1 cellular context compared by ENCODE assay signal in genomic region chr11:554824-555499, GRCh38.
TF ChIP-seq lines count a peak whose summit lies in the region.

No MANE protein-coding gene starts in this region.

TF ChIP-seq in HepG2, 621 proteins besides CTCF, POLR2A, EP300 and RAD21 (continued from another document and continues in another):
- TF ChIP-seq KDM5B (CRISPR knock-in tag; IDR thresholded peaks at IDR 0.05; ENCODE audit: borderline replicate concordance) = no peak
- TF ChIP-seq ZNF776 (CRISPR knock-in tag; IDR thresholded peaks at IDR 0.05) = no peak
- no peak for TF ChIP-seq MXD3 (CRISPR knock-in tag; IDR thresholded peaks at IDR 0.05)
- no peak for TF ChIP-seq BRF2 (CRISPR knock-in tag; IDR thresholded peaks at IDR 0.05)
- TF ChIP-seq DBP (CRISPR knock-in tag; IDR thresholded peaks at IDR 0.05; ENCODE audit: not compliant biosample characterization) = no peak
- TF ChIP-seq DMAP1 (CRISPR knock-in tag; IDR thresholded peaks at IDR 0.05) = no peak
- no peak for TF ChIP-seq PRDM4 (CRISPR knock-in tag; IDR thresholded peaks at IDR 0.05; ENCODE audit: borderline replicate concordance)
- TF ChIP-seq HHEX (CRISPR knock-in tag; IDR thresholded peaks at IDR 0.05) = no peak
- 0 out of 2 replicates have a peak, but pooled peaks have one; percentile 38 for TF ChIP-seq ZNF780A (CRISPR knock-in tag; IDR thresholded peaks at IDR 0.05)
- no peak for TF ChIP-seq ZNF878 (CRISPR knock-in tag; IDR thresholded peaks at IDR 0.05)
- TF ChIP-seq HNF4A (CRISPR knock-in tag; IDR thresholded peaks at IDR 0.05) = no peak
- TF ChIP-seq ZFP37 (CRISPR knock-in tag; IDR thresholded peaks at IDR 0.05; ENCODE audit: borderline replicate concordance) = no peak
- no peak for TF ChIP-seq RCOR2 (CRISPR knock-in tag; IDR thresholded peaks at IDR 0.05)
- TF ChIP-seq RXRA (CRISPR knock-in tag; IDR thresholded peaks at IDR 0.05) = no peak
- no peak for TF ChIP-seq CBX2 (IDR thresholded peaks at IDR 0.05; ENCODE audit: low read depth, low read length)
- no peak for TF ChIP-seq CBX2 (CRISPR knock-in tag; IDR thresholded peaks at IDR 0.05; ENCODE audit: low read depth)
- TF ChIP-seq SP2 (CRISPR knock-in tag; IDR thresholded peaks at IDR 0.05) = no peak
- no peak for TF ChIP-seq SNRNP70 (IDR thresholded peaks at IDR 0.05; ENCODE audit: low read depth, low read length)
- no peak for TF ChIP-seq ZNF782 (CRISPR knock-in tag; IDR thresholded peaks at IDR 0.05; ENCODE audit: borderline replicate concordance)
- TF ChIP-seq ZNF572 (CRISPR knock-in tag; IDR thresholded peaks at IDR 0.05) = no peak
- no peak for TF ChIP-seq ZNF296 (CRISPR knock-in tag; conservative IDR thresholded peaks at IDR 0.05)
- no peak for TF ChIP-seq ETV6 (CRISPR knock-in tag; conservative IDR thresholded peaks at IDR 0.05)
- no peak for TF ChIP-seq NPAS2 (CRISPR knock-in tag; IDR thresholded peaks at IDR 0.05; ENCODE audit: borderline replicate concordance)
- TF ChIP-seq NR2F6 (IDR thresholded peaks at IDR 0.05) = no peak
- 0 out of 2 replicates have a peak, but pooled peaks have one; percentile 33 for TF ChIP-seq NR2F6 (CRISPR knock-in tag; IDR thresholded peaks at IDR 0.05)
- no peak for TF ChIP-seq MATR3 (CRISPR knock-in tag; IDR thresholded peaks at IDR 0.05)
- no peak for TF ChIP-seq KIAA2018 (CRISPR knock-in tag; IDR thresholded peaks at IDR 0.05; ENCODE audit: borderline replicate concordance)
- TF ChIP-seq ETV5 (CRISPR knock-in tag; IDR thresholded peaks at IDR 0.05; ENCODE audit: borderline replicate concordance) = peak; percentile 77
- no peak for TF ChIP-seq REXO4 (CRISPR knock-in tag; IDR thresholded peaks at IDR 0.05; ENCODE audit: borderline replicate concordance)
- no peak for TF ChIP-seq GPN1 (CRISPR knock-in tag; IDR thresholded peaks at IDR 0.05; ENCODE audit: borderline replicate concordance)
- TF ChIP-seq HOXA5 (CRISPR knock-in tag; IDR thresholded peaks at IDR 0.05) = no peak
- TF ChIP-seq NR1H2 (CRISPR knock-in tag; IDR thresholded peaks at IDR 0.05; ENCODE audit: borderline replicate concordance, low read depth) = no peak
- TF ChIP-seq HNRNPH1 (optimal IDR thresholded peaks at IDR 0.05; ENCODE audit: low read depth, low read length) = no peak
- 0 out of 2 replicates have a peak, but pooled peaks have one; percentile 12 for TF ChIP-seq FOXA3 (CRISPR knock-in tag; IDR thresholded peaks at IDR 0.05)
- TF ChIP-seq MBNL3 (CRISPR knock-in tag; conservative IDR thresholded peaks at IDR 0.05) = no peak
- TF ChIP-seq ZNF646 (CRISPR knock-in tag; IDR thresholded peaks at IDR 0.05) = no peak
- no peak for TF ChIP-seq ZKSCAN5 (CRISPR knock-in tag; IDR thresholded peaks at IDR 0.05)
- TF ChIP-seq ARNT (IDR thresholded peaks at IDR 0.05) = no peak
- no peak for TF ChIP-seq ATF4 (CRISPR knock-in tag; IDR thresholded peaks at IDR 0.05)
- TF ChIP-seq MAF1 (CRISPR knock-in tag; IDR thresholded peaks at IDR 0.05; ENCODE audit: borderline replicate concordance) = no peak
- 0 out of 2 replicates have a peak, but pooled peaks have one; percentile 15 for TF ChIP-seq ZNF746 (CRISPR knock-in tag; IDR thresholded peaks at IDR 0.05)
- TF ChIP-seq RBM39 (IDR thresholded peaks at IDR 0.05; ENCODE audit: low read depth, low read length, poor library complexity, severe bottlenecking) = no peak
- 0 out of 2 replicates have a peak, but pooled peaks have one; percentile 13 for TF ChIP-seq ZNF792 (CRISPR knock-in tag; IDR thresholded peaks at IDR 0.05)
